In genomic region chr2:69652206-69652605, GRCh38 we compare ENCODE assay signal across 10 cellular contexts. TPM values are rescaled to one million over a fixed set of nuclear protein-coding genes. Genes with fewer than 3 reads are reported as not detected.
DNase-seq lines count a peak whose midpoint lies in the region; ATAC-seq, FAIRE-seq and TF ChIP-seq lines count a peak whose summit lies in the region.
"Had no signal": no experiment of that assay in that cellular context is flagged by ENCODE, and none has a peak within 500 bp of the region (broad histone marks: within the 10 kb centered on the region; RNA-seq: fewer than 3 reads in every experiment).

No MANE protein-coding gene starts in this region.

- CTCF ChIA-PET in activated CD4-positive, alpha-beta memory T cell treated with anti-CD3 and anti-CD28 coated beads, Interleukin-2, amount 10 ng/mL, durations not matched to agents 7 days and 5 days (lab: Charles Lee), result interaction anchor here (1.1 to 5.0 kb wide), 3 partner anchors 13 to 72 kb away, joined by 3 to 23 read pairs (median 7); no protein-coding TSS in a partner anchor

- no peak overlapping the region for H3K4me3 Mint-ChIP-seq in activated CD4-positive, alpha-beta memory T cell treated with anti-CD3 and anti-CD28 coated beads, Interleukin-2, amount 10 ng/mL, durations not matched to agents 7 days and 5 days

- no peak for ATAC-seq in GM18873 (IDR thresholded peaks at IDR 0.05; ENCODE audit: low FRiP score, unreplicated experiment)

- no peaks in the 10 kb centered on the region for H3K27me3 Mint-ChIP-seq in activated CD4-positive, alpha-beta memory T cell treated with anti-CD3 and anti-CD28 coated beads, Interleukin-2, amount 10 ng/mL, durations not matched to agents 7 days and 5 days

- POLR2A ChIA-PET in activated CD4-positive, alpha-beta memory T cell treated with anti-CD3 and anti-CD28 coated beads, Interleukin-2, amount 10 ng/mL, durations not matched to agents 7 days and 5 days (lab: Charles Lee), result interaction anchor here (1.2 to 3.8 kb wide), 2 partner anchors 8 to 31 kb away, joined by 4 to 24 read pairs; partner anchors contain the start of gene AAK1

- peaks cover 52% of the 10 kb centered on the region for H3K4me1 Mint-ChIP-seq in activated CD4-positive, alpha-beta memory T cell treated with anti-CD3 and anti-CD28 coated beads, Interleukin-2, amount 10 ng/mL, durations not matched to agents 7 days and 5 days

- no peaks in the 10 kb centered on the region for H3K9me3 Mint-ChIP-seq in activated CD4-positive, alpha-beta memory T cell treated with anti-CD3 and anti-CD28 coated beads, Interleukin-2, amount 10 ng/mL, durations not matched to agents 7 days and 5 days

- DNase-seq in AG08396 (ENCODE audit: low spot score) (peak; percentile 57), H54 (ENCODE audit: insufficient read length, low spot score) (peak; percentile 61), glomerular visceral epithelial cell (ENCODE audit: extremely low spot score) (peak; percentile 51), ureter (ENCODE audit: low spot score) (no peak), NCI-H2107 (lab: John Stamatoyannopoulos, UW) (no peak)
- DNase-seq in activated CD4-positive, alpha-beta memory T cell treated with anti-CD3 and anti-CD28 coated beads, Interleukin-2, amount 10 ng/mL, durations not matched to agents 7 days and 5 days, result no peak
- no peak for DNase-seq in activated CD4-positive, CD25-positive, alpha-beta regulatory T cell treated with anti-CD3 and anti-CD28 coated beads, Interleukin-2, amount 50 U/mL, for 72 hours
- DNase-seq: NCI-H1436; stimulated activated CD8-positive, alpha-beta memory T cell treated with anti-CD3 and anti-CD28 coated beads, Interleukin-4, amount 100 ng/mL, for 48 hours had no signal

- FAIRE-seq in H54 (lab: Jason Lieb, UNC), result peak; percentile 55

- peak overlapping the region; percentile 59 for H3K27ac Mint-ChIP-seq in activated CD4-positive, alpha-beta memory T cell treated with anti-CD3 and anti-CD28 coated beads, Interleukin-2, amount 10 ng/mL, durations not matched to agents 7 days and 5 days

- no peak for TF ChIP-seq POLR2A in H54 (IDR thresholded peaks at IDR 0.05; ENCODE audit: low read depth, low read length)

- H3K36me3 Mint-ChIP-seq in activated CD4-positive, alpha-beta memory T cell treated with anti-CD3 and anti-CD28 coated beads, Interleukin-2, amount 10 ng/mL, durations not matched to agents 7 days and 5 days (ENCODE audit: low read depth), result no peaks in the 10 kb centered on the region

RNA-seq across cellular contexts. Expression of gene AAK1, which starts 8.7 kb away (rescaled TPM):
- total RNA-seq in activated CD4-positive, alpha-beta memory T cell treated with anti-CD3 and anti-CD28 coated beads, Interleukin-2, amount 10 ng/mL, durations not matched to agents 7 days and 5 days, result 100 to 1,000 TPM; 115 to 121 TPM
- 97.0 TPM for total RNA-seq in ureter

Comparison
In these comparisons a context has a peak if more than half of its experiments do, and no peak if none do; other contexts are left out.
1. DNase-seq: peak in AG08396 (single experiment), H54 (single experiment) and glomerular visceral epithelial cell (single experiment); none in activated CD4-positive, alpha-beta memory T cell treated with anti-CD3 and anti-CD28 coated beads, Interleukin-2, amount 10 ng/mL, durations not matched to agents 7 days and 5 days (single experiment), ureter (single experiment), activated CD4-positive, CD25-positive, alpha-beta regulatory T cell treated with anti-CD3 and anti-CD28 coated beads, Interleukin-2, amount 50 U/mL, for 72 hours (single experiment) and NCI-H2107 (single experiment).